Comparison of ENCODE assay signal across 17 cellular contexts in the genomic region with DNA sequence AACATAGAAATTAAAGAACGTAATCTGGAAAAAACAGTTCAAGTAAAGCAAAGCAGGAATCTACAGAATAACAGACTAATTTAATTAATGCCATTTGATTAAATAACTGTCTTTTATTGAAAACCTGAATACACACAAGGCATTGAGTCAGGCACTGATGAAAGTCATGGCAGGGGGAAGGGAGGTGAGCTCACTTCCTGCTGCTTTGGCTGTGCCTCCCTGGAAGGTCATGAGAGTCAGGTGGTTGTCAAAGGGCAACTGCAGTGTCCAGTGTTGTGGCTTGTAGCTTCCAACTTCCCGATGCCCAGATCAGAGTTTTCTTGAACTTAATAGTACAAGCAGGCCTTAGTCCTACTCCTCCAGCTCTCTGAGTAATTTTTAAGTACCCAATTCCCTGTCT.
DNase-seq lines count a peak whose midpoint lies in the region; ATAC-seq and TF ChIP-seq lines count a peak whose summit lies in the region.
"Had no signal": no experiment of that assay in that cellular context is flagged by ENCODE, and none has a peak within 500 bp of the region (broad histone marks: within the 10 kb centered on the region; RNA-seq: fewer than 3 reads in every experiment).

No MANE protein-coding gene starts in this region.

- TF ChIP-seq CTCF in DOHH2 (IDR thresholded peaks at IDR 0.05; ENCODE audit: low read depth, low read length, poor library complexity, severe bottlenecking): no peak
- TF ChIP-seq CTCF in KMS-11 (conservative IDR thresholded peaks at IDR 0.05; ENCODE audit: low read depth, low read length): no peak
- no peak for TF ChIP-seq CTCF in brain (conservative IDR thresholded peaks at IDR 0.05)
- TF ChIP-seq CTCF in mucosa of descending colon (IDR thresholded peaks at IDR 0.05): no peak

- H3K4me3 Mint-ChIP-seq in brain: peak overlapping the region in 2 of 5 experiments; percentile 40 to 46
- H3K4me3 Mint-ChIP-seq: activated naive CD4-positive, alpha-beta T cell treated with anti-CD3 and anti-CD28 coated beads, Interleukin-2, amount 10 ng/mL, durations not matched to agents 7 days and 5 days; natural killer cell had no signal

- H3K4me1 Mint-ChIP-seq in brain: peaks cover 63% of the 10 kb centered on the region
- H3K4me1 Mint-ChIP-seq: activated naive CD4-positive, alpha-beta T cell treated with anti-CD3 and anti-CD28 coated beads, Interleukin-2, amount 10 ng/mL, durations not matched to agents 7 days and 5 days; natural killer cell had no signal

- peak overlapping the region; percentile 39; the same call in 1 of the 2 replicates for H2AFZ ChIP-seq in KMS-11 (ENCODE audit: low read depth)

- no peaks in the 10 kb centered on the region for H3K9me3 ChIP-seq in DOHH2 (ENCODE audit: control insufficient read depth, insufficient read depth, low read length)
- H3K9me3 ChIP-seq in mucosa of descending colon: no peaks in the 10 kb centered on the region

- peaks cover 13% of the 10 kb centered on the region; the same call in 1 of the 2 replicates for H3F3A ChIP-seq in DOHH2 (ENCODE audit: control insufficient read depth, insufficient read depth)

- H3K9me3 Mint-ChIP-seq in brain: peaks cover 0 to 5% (median 0%) of the 10 kb centered on the region in 5 experiments

- no peaks in the 10 kb centered on the region for H4K20me1 ChIP-seq in DOHH2 (ENCODE audit: control insufficient read depth, insufficient read depth, low read depth, low read length)
- no peaks in the 10 kb centered on the region for H4K20me1 ChIP-seq in KMS-11 (ENCODE audit: insufficient read depth)

- peaks cover 4% of the 10 kb centered on the region for H3K27me3 Mint-ChIP-seq in brain
- H3K27me3 Mint-ChIP-seq: activated naive CD4-positive, alpha-beta T cell treated with anti-CD3 and anti-CD28 coated beads, Interleukin-2, amount 10 ng/mL, durations not matched to agents 7 days and 5 days had no signal

- H3K27ac ChIP-seq in DOHH2 (ENCODE audit: low read depth, low read length) (peak overlapping the region; percentile 84), KMS-11 (0 out of 2 replicates have a peak overlapping the region, but pooled peaks have one; percentile 27)
- H3K27ac ChIP-seq: brain microvascular endothelial cell had no signal

- no peaks in the 10 kb centered on the region for H3K9me2 ChIP-seq in DOHH2 (replicated peaks; ENCODE audit: control insufficient read depth, low read length)

- no peak overlapping the region for H3K9ac ChIP-seq in KMS-11

- peak; percentile 88 for ATAC-seq in mucosa of descending colon
- ATAC-seq: natural killer cell had no signal

- H3K36me3 ChIP-seq in DOHH2 (ENCODE audit: control insufficient read depth, low read length) (no peaks in the 10 kb centered on the region), KMS-11 (ENCODE audit: insufficient read depth) (no peaks in the 10 kb centered on the region), mucosa of descending colon (ENCODE audit: low read depth) (no peaks in the 10 kb centered on the region)
- H3K36me3 ChIP-seq: brain microvascular endothelial cell had no signal

- peaks cover 9% of the 10 kb centered on the region for H3K36me3 Mint-ChIP-seq in brain
- H3K36me3 Mint-ChIP-seq: activated naive CD4-positive, alpha-beta T cell treated with anti-CD3 and anti-CD28 coated beads, Interleukin-2, amount 10 ng/mL, durations not matched to agents 7 days and 5 days; natural killer cell had no signal

- peak in 1 of 3 donors; percentile 22 for DNase-seq in mucosa of descending colon
- DNase-seq in dermis blood vessel endothelial cell: no peak
- no peak for DNase-seq in NCI-H146 (lab: John Stamatoyannopoulos, UW)
- no peak for DNase-seq in MV-4-11 (lab: John Stamatoyannopoulos, UW)
- DNase-seq in D341Med (ENCODE audit: low spot score): no peak
- DNase-seq: activated CD4-positive, alpha-beta T cell treated with anti-CD3 and anti-CD28 coated beads for 4 hours; activated naive CD4-positive, alpha-beta T cell treated with anti-CD3 and anti-CD28 coated beads, Interleukin-2, amount 10 ng/mL, durations not matched to agents 7 days and 5 days; brain microvascular endothelial cell; natural killer cell; NCI-H2171; SHP77 treated with DMSO at 0.1 percent for 48 hours; stimulated activated CD4-positive, alpha-beta T cell treated with anti-CD3 and anti-CD28 coated beads, Interleukin-15, amount 100 ng/mL, for 24 hours; T1000 had no signal

- H3K79me2 ChIP-seq in DOHH2 (ENCODE audit: control insufficient read depth, low read length) (no peaks in the 10 kb centered on the region), KMS-11 (ENCODE audit: insufficient read depth, low read depth) (no peaks in the 10 kb centered on the region)

- H3K4me2 ChIP-seq in DOHH2 (ENCODE audit: low read length): peak overlapping the region; percentile 66
- H3K4me2 ChIP-seq in KMS-11: peak overlapping the region; percentile 40; the same call in 1 of the 2 replicates

- H3K4me1 ChIP-seq in DOHH2 (ENCODE audit: control insufficient read depth, low read length) (peaks cover 54% of the 10 kb centered on the region), KMS-11 (ENCODE audit: low read depth, poor library complexity, severe bottlenecking) (peaks cover 21% of the 10 kb centered on the region), mucosa of descending colon (ENCODE audit: low read depth) (no peaks in the 10 kb centered on the region)

- peak overlapping the region; percentile 56 to 95 (median 87) for H3K27ac Mint-ChIP-seq in brain
- H3K27ac Mint-ChIP-seq: activated naive CD4-positive, alpha-beta T cell treated with anti-CD3 and anti-CD28 coated beads, Interleukin-2, amount 10 ng/mL, durations not matched to agents 7 days and 5 days; natural killer cell had no signal

- intact Hi-C loops in mucosa of descending colon (cut with DNase I, micrococcal nuclease): no loop called here

- H3K27me3 ChIP-seq in DOHH2 (ENCODE audit: control insufficient read depth, low read length) (no peaks in the 10 kb centered on the region), KMS-11 (ENCODE audit: insufficient read depth, low read depth) (no peaks in the 10 kb centered on the region)
- H3K27me3 ChIP-seq: brain microvascular endothelial cell had no signal

- H3K4me3 ChIP-seq in DOHH2 (ENCODE audit: low read length) (peak overlapping the region; percentile 54), KMS-11 (IDR thresholded peaks at IDR 0.05; ENCODE audit: insufficient read depth, low read depth, low read length) (no peak overlapping the region), mucosa of descending colon (no peak overlapping the region)
- H3K4me3 ChIP-seq: lung had no signal
